18 cellular contexts compared by ENCODE assay signal in genomic region chr7:44386139-44386913, GRCh38.
A peak's percentile ranks its signal among the peaks of the same experiment; 100 is the strongest.
DNase-seq lines count a peak whose midpoint lies in the region; ATAC-seq and TF ChIP-seq lines count a peak whose summit lies in the region.
"Had no signal": no experiment of that assay in that cellular context is flagged by ENCODE, and none has a peak within 500 bp of the region (broad histone marks: within the 10 kb centered on the region; RNA-seq: fewer than 3 reads in every experiment).

No MANE protein-coding gene starts in this region.

- H3K4me1 ChIP-seq in mammary epithelial cell (ENCODE audit: insufficient read depth, low read length) (no peaks in the 10 kb centered on the region), vagina (no peaks in the 10 kb centered on the region)

- H3K27me3 ChIP-seq in mammary epithelial cell (ENCODE audit: insufficient read depth, low read length) = no peaks in the 10 kb centered on the region
- H3K27me3 ChIP-seq in vagina = no peaks in the 10 kb centered on the region

- H3K9me3 Mint-ChIP-seq in MCF 10A (ENCODE audit: unreplicated experiment) = no peaks in the 10 kb centered on the region

- TF ChIP-seq CTCF in mammary epithelial cell (conservative IDR thresholded peaks at IDR 0.05 in 1 of 2, IDR thresholded peaks at IDR 0.05 in 1 of 2; ENCODE audit: extremely low read depth in 1 of 2, insufficient read depth in 1 of 2, low read depth in 1 of 2, low read length in 2 of 2) (no peak), MCF 10A (IDR thresholded peaks at IDR 0.05; ENCODE audit: unreplicated experiment) (no peak), cardiac fibroblast (IDR thresholded peaks at IDR 0.05; ENCODE audit: low read depth, low read length) (no peak), vagina (IDR thresholded peaks at IDR 0.05) (no peak)

- CTCF ChIA-PET in mammary epithelial cell (lab: Charles Lee; ENCODE audit: low non-redundant PET) (no interaction called here), MCF 10A (lab: Yijun Ruan, JAX) (interaction anchor here (0.6 kb wide), 1 partner anchor 72 kb away, joined by 3 read pairs; no protein-coding TSS in a partner anchor)

- no peaks in the 10 kb centered on the region for H3K9me3 ChIP-seq in mammary epithelial cell (replicated peaks; ENCODE audit: insufficient read depth, low read length)
- H3K9me3 ChIP-seq in vagina = no peaks in the 10 kb centered on the region

- in situ Hi-C loops in mammary epithelial cell (cut with MboI; ENCODE audit: low sequenced_read_pairs in 2 of 2) = no loop called here
- in situ Hi-C loops in ACHN (cut with HindIII; ENCODE audit: low pct_ligation_motif_present, low pct_unique_long_range_greater_than_20kb, low sequenced_read_pairs) = no loop called here

- no peaks in the 10 kb centered on the region for H3K27me3 Mint-ChIP-seq in MCF 10A (ENCODE audit: insufficient read depth, unreplicated experiment)

- intact Hi-C loops in mammary epithelial cell (cut with micrococcal nuclease) = no loop called here
- intact Hi-C loops in MCF 10A (cut with micrococcal nuclease) = no loop called here
- intact Hi-C loops in vagina (cut with DNase I) = no loop called here

- no peak overlapping the region for H2AFZ ChIP-seq in mammary epithelial cell (ENCODE audit: low read depth, low read length)

- DNase-seq in mammary epithelial cell (peak; percentile 79), MCF 10A (ENCODE audit: unreplicated experiment) (no peak), cardiac fibroblast (ENCODE audit: low read depth in 2 of 2) (peak; percentile 41 to 55), medulla oblongata (ENCODE audit: extremely low spot score) (peak; percentile 59), vagina (ENCODE audit: extremely low spot score in 2 of 2) (peak; percentile 47 to 58), ACHN (no peak), D341Med (ENCODE audit: low spot score) (no peak)
- DNase-seq: activated CD4-positive, alpha-beta T cell treated with anti-CD3 and anti-CD28 coated beads, Interleukin-2, amount 50 U/mL, for 1 hour; activated effector memory CD4-positive, alpha-beta T cell treated with anti-CD3 and anti-CD28 coated beads, Interleukin-2, amount 50 U/mL, for 16 hours; DMS 273 treated with DMSO at 0.1 percent for 48 hours; erythroblast; HCEC 1CT; NCI-H1694; NCI-H69 had no signal

- H3K4me2 ChIP-seq in mammary epithelial cell (ENCODE audit: insufficient read depth, low read depth, low read length) = no peak overlapping the region
- H3K4me2 ChIP-seq: KMS-11, smooth muscle cell had no signal

- H3K36me3 Mint-ChIP-seq in MCF 10A (ENCODE audit: insufficient read depth, unreplicated experiment) = peaks cover 69% of the 10 kb centered on the region

- H3K36me3 ChIP-seq in mammary epithelial cell (ENCODE audit: insufficient read depth, low read length) (peaks cover 22% of the 10 kb centered on the region), vagina (peaks cover 0 to 61% of the 10 kb centered on the region in 2 donors)

- no TSS peak for BruUV-seq in mammary epithelial cell (replicated peaks; lab: Mats Ljungman, UMichigan)
- BruUV-seq in MCF 10A (replicated peaks; lab: Mats Ljungman, UMichigan) = no TSS peak

- no peaks in the 10 kb centered on the region for H3K4me1 Mint-ChIP-seq in MCF 10A (ENCODE audit: insufficient read depth, unreplicated experiment)

- no peak overlapping the region for H3K9ac ChIP-seq in mammary epithelial cell (ENCODE audit: insufficient read depth, low read length)
- H3K9ac ChIP-seq: KMS-11 had no signal

- POLR2A ChIA-PET in MCF 10A (lab: Yijun Ruan, JAX) = no interaction called here

- no peaks in the 10 kb centered on the region for H3K79me2 ChIP-seq in mammary epithelial cell (ENCODE audit: insufficient read depth, low read length)

- dilution Hi-C loops in mammary epithelial cell (cut with HindIII; ENCODE audit: low sequenced_read_pairs) = no loop called here

- H3K4me3 ChIP-seq in mammary epithelial cell (replicated peaks in 1 of 3; ENCODE audit: insufficient read depth in 1 of 3, low read depth in 2 of 3, low read length in 3 of 3) = no peak overlapping the region
- H3K4me3 ChIP-seq in cardiac fibroblast (replicated peaks in 1 of 2; ENCODE audit: low read depth in 2 of 2, low read length in 2 of 2) = no peak overlapping the region
- no peak overlapping the region for H3K4me3 ChIP-seq in vagina
- H3K4me3 ChIP-seq: smooth muscle cell had no signal

- ATAC-seq in GM19351 (IDR thresholded peaks at IDR 0.05; ENCODE audit: unreplicated experiment) = no peak
- ATAC-seq: left lobe of liver had no signal

- H3K27ac ChIP-seq in mammary epithelial cell (ENCODE audit: insufficient read depth, low read depth, low read length) (no peak overlapping the region), vagina (no peak overlapping the region)
- H3K27ac ChIP-seq: KMS-11 had no signal

- 68% methylated on average over 8 of the region's 8 CpGs for WGBS in mammary epithelial cell (ENCODE audit: low coverage, missing lambda C conversion rate)

- H3K27ac Mint-ChIP-seq in MCF 10A (ENCODE audit: low read depth, unreplicated experiment) = no peak overlapping the region

- no peak for TF ChIP-seq POLR2A in vagina (IDR thresholded peaks at IDR 0.05)

- H4K20me1 ChIP-seq in mammary epithelial cell (ENCODE audit: insufficient read depth, low read length) = no peaks in the 10 kb centered on the region

- no peak overlapping the region for H3K4me3 Mint-ChIP-seq in MCF 10A (ENCODE audit: unreplicated experiment)

Comparison
In these comparisons a context has a peak if more than half of its experiments do, and no peak if none do; other contexts are left out.
1. DNase-seq: peak in mammary epithelial cell (single experiment), cardiac fibroblast (2 of 2), medulla oblongata (single experiment) and vagina (2 of 2); none in MCF 10A (single experiment), ACHN (single experiment) and D341Med (single experiment).